ENCODE assay signal across 9 cellular contexts in genomic region chr12:94488449-94488848, GRCh38. TPM values are rescaled to one million over a fixed set of nuclear protein-coding genes. Genes with fewer than 3 reads are reported as not detected.
DNase-seq lines count a peak whose midpoint lies in the region; ATAC-seq and TF ChIP-seq lines count a peak whose summit lies in the region.
"Had no signal": no experiment of that assay in that cellular context is flagged by ENCODE, and none has a peak within 500 bp of the region (broad histone marks: within the 10 kb centered on the region; RNA-seq: fewer than 3 reads in every experiment).

No MANE protein-coding gene starts in this region.

- WGBS in smooth muscle cell (ENCODE audit: low lambda C conversion rate) = 46% methylated on average over 2 of the region's 2 CpGs

- no peaks in the 10 kb centered on the region for H3K27me3 Mint-ChIP-seq in naive thymus-derived CD8-positive, alpha-beta T cell

- peak; percentile 92 for ATAC-seq in HG02798 (IDR thresholded peaks at IDR 0.05; ENCODE audit: poor library complexity, unreplicated experiment)
- no peak for ATAC-seq in naive thymus-derived CD8-positive, alpha-beta T cell
- ATAC-seq in left lobe of liver = no peak
- ATAC-seq: effector memory CD8-positive, alpha-beta T cell had no signal

- H3K27ac ChIP-seq in Karpas-422 (ENCODE audit: low read length) = no peak overlapping the region
- no peak overlapping the region for H3K27ac ChIP-seq in smooth muscle cell (ENCODE audit: low read depth)

- H3K36me3 ChIP-seq in Karpas-422 (ENCODE audit: insufficient read depth, low read length) (no peaks in the 10 kb centered on the region), smooth muscle cell (ENCODE audit: low read depth) (no peaks in the 10 kb centered on the region)

- 0 out of 2 replicates have a peak overlapping the region, but pooled peaks have one; percentile 30 for H3K9ac ChIP-seq in Karpas-422 (ENCODE audit: low read length)
- no peak overlapping the region for H3K9ac ChIP-seq in smooth muscle cell (ENCODE audit: low read depth)

- POLR2A ChIA-PET in naive thymus-derived CD8-positive, alpha-beta T cell (lab: Charles Lee) = no interaction called here

- H3K4me3 Mint-ChIP-seq in naive thymus-derived CD8-positive, alpha-beta T cell = no peak overlapping the region
- H3K4me3 Mint-ChIP-seq: effector memory CD8-positive, alpha-beta T cell had no signal

- peak overlapping the region; percentile 95 for H2AFZ ChIP-seq in Karpas-422 (ENCODE audit: low read length)
- no peak overlapping the region for H2AFZ ChIP-seq in smooth muscle cell (ENCODE audit: low read depth)

- peaks cover 0 to 2% (median 0%) of the 10 kb centered on the region in 9 donors for H3K9me3 Mint-ChIP-seq in naive thymus-derived CD8-positive, alpha-beta T cell
- H3K9me3 Mint-ChIP-seq: effector memory CD8-positive, alpha-beta T cell had no signal

- H3F3A ChIP-seq in smooth muscle cell (ENCODE audit: low read depth) = no peaks in the 10 kb centered on the region

- H3K27me3 ChIP-seq in Karpas-422 (ENCODE audit: low read length) = no peaks in the 10 kb centered on the region
- peaks cover 6% of the 10 kb centered on the region for H3K27me3 ChIP-seq in smooth muscle cell (ENCODE audit: low read depth)

- no peaks in the 10 kb centered on the region for H3K36me3 Mint-ChIP-seq in naive thymus-derived CD8-positive, alpha-beta T cell

- no peak for TF ChIP-seq CTCF in smooth muscle cell (IDR thresholded peaks at IDR 0.05; ENCODE audit: borderline replicate concordance, insufficient read depth, poor library complexity, severe bottlenecking)

- H3K4me2 ChIP-seq in Karpas-422 (ENCODE audit: low read depth, low read length, poor library complexity, severe bottlenecking) (peak overlapping the region; percentile 54), smooth muscle cell (peak overlapping the region; percentile 37)

- DNase-seq in GM19240 (ENCODE audit: insufficient read length, low spot score) (peak; percentile 37), Karpas-422 (peak; percentile 73), smooth muscle cell (lab: John Stamatoyannopoulos, UW; ENCODE audit: unreplicated experiment) (no peak), NCI-H446 treated with DMSO at 0.1 percent for 48 hours (lab: John Stamatoyannopoulos, UW) (no peak), left lobe of liver (ENCODE audit: low spot score) (no peak)
- no peak for DNase-seq in naive thymus-derived CD8-positive, alpha-beta T cell
- DNase-seq: effector memory CD8-positive, alpha-beta T cell; kidney had no signal

- no peaks in the 10 kb centered on the region for H3K9me3 ChIP-seq in Karpas-422 (ENCODE audit: low read length)
- H3K9me3 ChIP-seq in smooth muscle cell (replicated peaks; ENCODE audit: low read depth) = no peaks in the 10 kb centered on the region

- no peaks in the 10 kb centered on the region for H4K20me1 ChIP-seq in Karpas-422 (ENCODE audit: insufficient read depth, low read depth, low read length)
- H4K20me1 ChIP-seq in smooth muscle cell (ENCODE audit: low read depth) = no peaks in the 10 kb centered on the region

- no peaks in the 10 kb centered on the region for H3K79me2 ChIP-seq in Karpas-422 (ENCODE audit: low read length)
- no peaks in the 10 kb centered on the region for H3K79me2 ChIP-seq in smooth muscle cell (ENCODE audit: low read depth)

- no peak overlapping the region for H3K27ac Mint-ChIP-seq in naive thymus-derived CD8-positive, alpha-beta T cell
- H3K27ac Mint-ChIP-seq: effector memory CD8-positive, alpha-beta T cell had no signal

- no peak overlapping the region for H3K4me3 ChIP-seq in Karpas-422 (ENCODE audit: low read length)
- no peak overlapping the region for H3K4me3 ChIP-seq in smooth muscle cell

- no peaks in the 10 kb centered on the region for H3K9me2 ChIP-seq in Karpas-422 (replicated peaks; ENCODE audit: insufficient read depth, low read length)

- H3K4me1 ChIP-seq in Karpas-422 (ENCODE audit: low read length) = peaks cover 12% of the 10 kb centered on the region
- H3K4me1 ChIP-seq in smooth muscle cell (ENCODE audit: low read depth) = no peaks in the 10 kb centered on the region

- H3K4me1 Mint-ChIP-seq in naive thymus-derived CD8-positive, alpha-beta T cell = peaks cover 0 to 7% (median 0%) of the 10 kb centered on the region in 4 donors

RNA-seq across cellular contexts. Expression of gene CEP83, which starts 28.8 kb away (rescaled TPM):
- total RNA-seq in Karpas-422 (2014; rRNA removed; shearing (Covaris generic); ENCODE audit: low replicate concordance) = 42.4 and 102 TPM in 2 replicates
- total RNA-seq in smooth muscle cell (12.6 and 30.3 TPM in 2 replicates), left lobe of liver (3.5 TPM)
- polyA plus RNA-seq in smooth muscle cell = 2.8 and 9.0 TPM in 2 replicates
- total RNA-seq in naive thymus-derived CD8-positive, alpha-beta T cell = 10 to 100 TPM; 15.9 to 17.4 TPM
- 1 to 10 TPM; 5.7 to 6.6 (median 6.0) TPM for polyA plus RNA-seq in naive thymus-derived CD8-positive, alpha-beta T cell

Comparison
In these comparisons a context has a peak if more than half of its experiments do, and no peak if none do; other contexts are left out.
1. DNase-seq: peak in GM19240 (single experiment) and Karpas-422 (single experiment); none in smooth muscle cell (single experiment), naive thymus-derived CD8-positive, alpha-beta T cell (0 of 10), NCI-H446 treated with DMSO at 0.1 percent for 48 hours (single experiment) and left lobe of liver (single experiment).